ENCODE assay signal across 10 cellular contexts in the genomic region with DNA sequence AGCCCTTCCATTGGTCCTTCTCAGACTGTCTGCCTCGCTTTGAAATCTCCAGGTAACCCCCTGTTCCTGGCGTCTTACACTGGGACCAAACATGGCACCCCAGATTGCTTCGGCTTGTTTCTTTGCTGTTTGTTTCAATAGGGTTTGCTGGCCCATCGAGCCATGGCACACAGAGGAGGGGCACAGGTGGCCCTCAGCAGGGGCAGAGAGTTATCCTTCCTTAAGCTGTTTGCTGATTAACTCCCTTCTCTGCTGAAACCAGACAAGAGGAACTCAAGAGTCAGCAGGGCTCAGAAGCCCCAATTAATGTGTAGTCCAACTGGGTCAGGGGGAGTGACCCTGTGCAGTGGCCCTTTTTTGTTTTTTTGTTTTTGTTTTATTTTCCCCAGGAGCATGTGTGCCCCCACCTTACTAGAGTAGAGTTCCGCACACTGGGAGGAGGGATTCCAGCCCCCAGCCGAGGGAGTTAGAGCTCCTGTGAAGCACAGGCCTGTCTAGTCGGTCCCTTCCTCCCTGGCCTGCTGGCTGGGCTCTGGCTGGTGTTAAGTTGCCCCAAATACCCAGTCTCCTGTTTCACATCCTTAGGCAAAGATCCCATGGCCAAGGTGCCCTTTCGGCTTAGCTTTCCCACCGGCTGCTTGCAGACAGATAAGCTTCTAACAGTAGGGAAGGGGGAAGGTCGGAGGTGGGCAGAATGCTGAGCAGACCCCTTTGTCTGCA. TPM values are rescaled to one million over a fixed set of nuclear protein-coding genes. Genes with fewer than 3 reads are reported as not detected.
DNase-seq lines count a peak whose midpoint lies in the region; ATAC-seq and TF ChIP-seq lines count a peak whose summit lies in the region.
"Had no signal": no experiment of that assay in that cellular context is flagged by ENCODE, and none has a peak within 500 bp of the region (broad histone marks: within the 10 kb centered on the region; RNA-seq: fewer than 3 reads in every experiment).

No MANE protein-coding gene starts in this region.

- H3K4me1 Mint-ChIP-seq in HFFc6 (ENCODE audit: low read depth): peaks cover 86% of the 10 kb centered on the region
- H3K4me1 Mint-ChIP-seq in activated naive CD8-positive, alpha-beta T cell (ENCODE audit: low read depth): peaks cover 89% of the 10 kb centered on the region
- peaks cover 78% of the 10 kb centered on the region for H3K4me1 Mint-ChIP-seq in stimulated activated memory B cell treated with anti-CD40 and anti-IgM and Interleukin-4, amounts not matched to agents 10 μg/mL and 1 μg/mL and 100 μg/mL, for 72 hours
- H3K4me1 Mint-ChIP-seq in activated T-helper 1 cell treated with anti-CD3 and anti-CD28 coated beads, Interleukin-12 subunit alpha, Interleukin-12 subunit beta, Interleukin-2, Interleukin-4 antibody, amounts not matched to agents 30 ng/mL and 10 ng/mL and 1 ng/mL, durations not matched to agents 14 hours and 24 hours and 36 hours (ENCODE audit: low read depth): peaks cover 66% of the 10 kb centered on the region

- no peaks in the 10 kb centered on the region for H3K27me3 Mint-ChIP-seq in HFFc6 (ENCODE audit: insufficient read depth)
- H3K27me3 Mint-ChIP-seq in activated naive CD8-positive, alpha-beta T cell: no peaks in the 10 kb centered on the region
- no peaks in the 10 kb centered on the region for H3K27me3 Mint-ChIP-seq in stimulated activated memory B cell treated with anti-CD40 and anti-IgM and Interleukin-4, amounts not matched to agents 10 μg/mL and 1 μg/mL and 100 μg/mL, for 72 hours
- no peaks in the 10 kb centered on the region for H3K27me3 Mint-ChIP-seq in activated T-helper 1 cell treated with anti-CD3 and anti-CD28 coated beads, Interleukin-12 subunit alpha, Interleukin-12 subunit beta, Interleukin-2, Interleukin-4 antibody, amounts not matched to agents 30 ng/mL and 10 ng/mL and 1 ng/mL, durations not matched to agents 14 hours and 24 hours and 36 hours (ENCODE audit: insufficient read depth)

- H3K27ac ChIP-seq in liver (ENCODE audit: low read depth in 1 of 2, low read length in 2 of 2): peak overlapping the region; percentile 32 to 72
- H3K27ac ChIP-seq: KMS-11, SK-N-MC had no signal

- no peaks in the 10 kb centered on the region for H3K9me3 Mint-ChIP-seq in HFFc6
- no peaks in the 10 kb centered on the region for H3K9me3 Mint-ChIP-seq in activated naive CD8-positive, alpha-beta T cell (ENCODE audit: low read depth)
- H3K9me3 Mint-ChIP-seq in stimulated activated memory B cell treated with anti-CD40 and anti-IgM and Interleukin-4, amounts not matched to agents 10 μg/mL and 1 μg/mL and 100 μg/mL, for 72 hours: no peaks in the 10 kb centered on the region
- H3K9me3 Mint-ChIP-seq in activated T-helper 1 cell treated with anti-CD3 and anti-CD28 coated beads, Interleukin-12 subunit alpha, Interleukin-12 subunit beta, Interleukin-2, Interleukin-4 antibody, amounts not matched to agents 30 ng/mL and 10 ng/mL and 1 ng/mL, durations not matched to agents 14 hours and 24 hours and 36 hours: no peaks in the 10 kb centered on the region

- WGBS in liver: 85% methylated on average over 10 of the region's 10 CpGs

- H3K27me3 ChIP-seq in liver (ENCODE audit: control insufficient read depth in 4 of 4, insufficient read depth in 4 of 4, low read length in 3 of 4): no peaks in the 10 kb centered on the region

- 0 out of 2 replicates have a peak overlapping the region, but pooled peaks have one; percentile 78 for H3K27ac Mint-ChIP-seq in HFFc6
- peak overlapping the region; percentile 54 for H3K27ac Mint-ChIP-seq in activated naive CD8-positive, alpha-beta T cell
- peak overlapping the region; percentile 79 for H3K27ac Mint-ChIP-seq in stimulated activated memory B cell treated with anti-CD40 and anti-IgM and Interleukin-4, amounts not matched to agents 10 μg/mL and 1 μg/mL and 100 μg/mL, for 72 hours
- H3K27ac Mint-ChIP-seq in activated T-helper 1 cell treated with anti-CD3 and anti-CD28 coated beads, Interleukin-12 subunit alpha, Interleukin-12 subunit beta, Interleukin-2, Interleukin-4 antibody, amounts not matched to agents 30 ng/mL and 10 ng/mL and 1 ng/mL, durations not matched to agents 14 hours and 24 hours and 36 hours: no peak overlapping the region

- H3K36me3 Mint-ChIP-seq in HFFc6 (ENCODE audit: low read depth): peaks cover 7% of the 10 kb centered on the region; the same call in 1 of the 2 replicates
- H3K36me3 Mint-ChIP-seq in activated naive CD8-positive, alpha-beta T cell: peaks cover 6% of the 10 kb centered on the region
- no peaks in the 10 kb centered on the region for H3K36me3 Mint-ChIP-seq in stimulated activated memory B cell treated with anti-CD40 and anti-IgM and Interleukin-4, amounts not matched to agents 10 μg/mL and 1 μg/mL and 100 μg/mL, for 72 hours
- H3K36me3 Mint-ChIP-seq in activated T-helper 1 cell treated with anti-CD3 and anti-CD28 coated beads, Interleukin-12 subunit alpha, Interleukin-12 subunit beta, Interleukin-2, Interleukin-4 antibody, amounts not matched to agents 30 ng/mL and 10 ng/mL and 1 ng/mL, durations not matched to agents 14 hours and 24 hours and 36 hours (ENCODE audit: low read depth): peaks cover 5% of the 10 kb centered on the region

- H3K9me3 ChIP-seq in liver (ENCODE audit: control insufficient read depth in 4 of 4, low read length in 3 of 4): no peaks in the 10 kb centered on the region

- ATAC-seq in stimulated activated memory B cell treated with anti-CD40 and anti-IgM and Interleukin-4, amounts not matched to agents 10 μg/mL and 1 μg/mL and 100 μg/mL, for 72 hours: peak; percentile 34
- no peak for ATAC-seq in HG03432 (IDR thresholded peaks at IDR 0.05; ENCODE audit: unreplicated experiment)

- intact Hi-C loops in activated T-helper 1 cell treated with anti-CD3 and anti-CD28 coated beads, Interleukin-12 subunit alpha, Interleukin-12 subunit beta, Interleukin-2, Interleukin-4 antibody, amounts not matched to agents 30 ng/mL and 10 ng/mL and 1 ng/mL, durations not matched to agents 14 hours and 24 hours and 36 hours (cut with micrococcal nuclease): no loop called here

- no peak overlapping the region for H3K4me3 Mint-ChIP-seq in HFFc6
- no peak overlapping the region for H3K4me3 Mint-ChIP-seq in activated naive CD8-positive, alpha-beta T cell
- no peak overlapping the region for H3K4me3 Mint-ChIP-seq in stimulated activated memory B cell treated with anti-CD40 and anti-IgM and Interleukin-4, amounts not matched to agents 10 μg/mL and 1 μg/mL and 100 μg/mL, for 72 hours
- H3K4me3 Mint-ChIP-seq in activated T-helper 1 cell treated with anti-CD3 and anti-CD28 coated beads, Interleukin-12 subunit alpha, Interleukin-12 subunit beta, Interleukin-2, Interleukin-4 antibody, amounts not matched to agents 30 ng/mL and 10 ng/mL and 1 ng/mL, durations not matched to agents 14 hours and 24 hours and 36 hours: no peak overlapping the region

- DNase-seq in HFFc6 (no peak), GOT3 (lab: John Stamatoyannopoulos, UW) (no peak), GM10266 (ENCODE audit: extremely low spot score) (no peak)
- DNase-seq in activated T-helper 1 cell treated with anti-CD3 and anti-CD28 coated beads, Interleukin-12 subunit alpha, Interleukin-12 subunit beta, Interleukin-2, Interleukin-4 antibody, amounts not matched to agents 30 ng/mL and 10 ng/mL and 1 ng/mL, durations not matched to agents 14 hours and 24 hours and 36 hours (ENCODE audit: low spot score): no peak

- H3K4me1 ChIP-seq in liver (ENCODE audit: control insufficient read depth in 4 of 4, insufficient read depth in 4 of 4, low read length in 3 of 4): peaks cover 29 to 77% (median 60%) of the 10 kb centered on the region in 4 donors

- TF ChIP-seq CTCF in HFFc6 (IDR thresholded peaks at IDR 0.05): no peak
- no peak for TF ChIP-seq CTCF in liver (IDR thresholded peaks at IDR 0.05; ENCODE audit: low read depth, low read length, missing input control)
- TF ChIP-seq CTCF in GM10266 (IDR thresholded peaks at IDR 0.05; ENCODE audit: control insufficient read depth, insufficient read depth, low read depth, missing control alignments): no peak

- H3K36me3 ChIP-seq in liver (ENCODE audit: control insufficient read depth in 4 of 4, insufficient read depth in 3 of 4, low read depth in 1 of 4, low read length in 3 of 4): no peaks in the 10 kb centered on the region

- TF ChIP-seq RAD21 in liver (IDR thresholded peaks at IDR 0.05): no peak

- H3K9ac ChIP-seq in liver (ENCODE audit: low read depth in 1 of 2, low read length in 2 of 2): no peak overlapping the region
- H3K9ac ChIP-seq: KMS-11 had no signal

- H3K4me3 ChIP-seq in liver (ENCODE audit: low read depth in 1 of 3, low read length in 3 of 3): no peak overlapping the region
- H3K4me3 ChIP-seq: SK-N-MC had no signal

TF ChIP-seq in liver, 16 proteins besides CTCF, POLR2A, EP300 and RAD21 (continues in another document):
- TF ChIP-seq, protein P1, sequence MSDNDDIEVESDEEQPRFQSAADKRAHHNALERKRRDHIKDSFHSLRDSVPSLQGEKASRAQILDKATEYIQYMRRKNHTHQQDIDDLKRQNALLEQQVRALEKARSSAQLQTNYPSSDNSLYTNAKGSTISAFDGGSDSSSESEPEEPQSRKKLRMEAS (IDR thresholded peaks at IDR 0.05): no peak
- TF ChIP-seq, protein P2, sequence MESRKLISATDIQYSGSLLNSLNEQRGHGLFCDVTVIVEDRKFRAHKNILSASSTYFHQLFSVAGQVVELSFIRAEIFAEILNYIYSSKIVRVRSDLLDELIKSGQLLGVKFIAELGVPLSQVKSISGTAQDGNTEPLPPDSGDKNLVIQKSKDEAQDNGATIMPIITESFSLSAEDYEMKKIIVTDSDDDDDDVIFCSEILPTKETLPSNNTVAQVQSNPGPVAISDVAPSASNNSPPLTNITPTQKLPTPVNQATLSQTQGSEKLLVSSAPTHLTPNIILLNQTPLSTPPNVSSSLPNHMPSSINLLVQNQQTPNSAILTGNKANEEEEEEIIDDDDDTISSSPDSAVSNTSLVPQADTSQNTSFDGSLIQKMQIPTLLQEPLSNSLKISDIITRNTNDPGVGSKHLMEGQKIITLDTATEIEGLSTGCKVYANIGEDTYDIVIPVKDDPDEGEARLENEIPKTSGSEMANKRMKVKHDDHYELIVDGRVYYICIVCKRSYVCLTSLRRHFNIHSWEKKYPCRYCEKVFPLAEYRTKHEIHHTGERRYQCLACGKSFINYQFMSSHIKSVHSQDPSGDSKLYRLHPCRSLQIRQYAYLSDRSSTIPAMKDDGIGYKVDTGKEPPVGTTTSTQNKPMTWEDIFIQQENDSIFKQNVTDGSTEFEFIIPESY (IDR thresholded peaks at IDR 0.05): no peak
- TF ChIP-seq HNF4A (conservative IDR thresholded peaks at IDR 0.05) (no peak), YY1 (IDR thresholded peaks at IDR 0.05) (no peak), NR2F2 (IDR thresholded peaks at IDR 0.05) (no peak)

RNA-seq across cellular contexts. Expression of a gene that starts 39.3 kb away (rescaled TPM):
- 1 to 10 TPM; 2.9 to 8.8 (median 4.6) TPM for total RNA-seq in HFFc6 (2021; fragmentation: NEBNext Ultra II Directional; extraction: Animal tissue kit (Norgen Biotek cat#: 25700))
- 10 to 100 TPM; 12.0 to 23.8 TPM for total RNA-seq in liver
- polyA plus RNA-seq in liver: 10 to 100 TPM in 1 of 2 donors, 1 to 10 TPM in 1; 4.2 to 10.6 TPM
- total RNA-seq in activated T-helper 1 cell treated with anti-CD3 and anti-CD28 coated beads, Interleukin-12 subunit alpha, Interleukin-12 subunit beta, Interleukin-2, Interleukin-4 antibody, amounts not matched to agents 30 ng/mL and 10 ng/mL and 1 ng/mL, durations not matched to agents 14 hours and 24 hours and 36 hours: 7.4 and 7.9 TPM in 2 replicates
